In genomic region chr2:217263796-217264195, GRCh38 we compare ENCODE assay signal across 21 cellular contexts.
DNase-seq lines count a peak whose midpoint lies in the region; ATAC-seq and TF ChIP-seq lines count a peak whose summit lies in the region.
"Had no signal": no experiment of that assay in that cellular context is flagged by ENCODE, and none has a peak within 500 bp of the region (broad histone marks: within the 10 kb centered on the region; RNA-seq: fewer than 3 reads in every experiment).

No MANE protein-coding gene starts in this region.

- no peak overlapping the region for H3K4me3 Mint-ChIP-seq in nephron
- H3K4me3 Mint-ChIP-seq in stimulated activated memory B cell treated with anti-CD40 and anti-IgM and Interleukin-4, amounts not matched to agents 10 μg/mL and 1 μg/mL and 100 μg/mL, for 72 hours = no peak overlapping the region
- H3K4me3 Mint-ChIP-seq: H9 had no signal

- POLR2A ChIA-PET in HEK293T (lab: Yijun Ruan, JAX) = no interaction called here

- TF ChIP-seq EP300 in upper lobe of left lung (IDR thresholded peaks at IDR 0.05) = no peak

- peaks cover 13% of the 10 kb centered on the region for H3K36me3 Mint-ChIP-seq in nephron (ENCODE audit: low read depth)
- no peaks in the 10 kb centered on the region for H3K36me3 Mint-ChIP-seq in stimulated activated memory B cell treated with anti-CD40 and anti-IgM and Interleukin-4, amounts not matched to agents 10 μg/mL and 1 μg/mL and 100 μg/mL, for 72 hours

- WGBS in upper lobe of left lung, 2 donors = 46 to 53% methylated on average over 2 of the region's 2 CpGs

- no peaks in the 10 kb centered on the region for H3K4me1 ChIP-seq in upper lobe of left lung
- H3K4me1 ChIP-seq: BE2C had no signal

- DNase-seq in DMS79 treated with DMSO at 0.1 percent for 48 hours (lab: John Stamatoyannopoulos, UW) = peak; percentile 90
- no peak for DNase-seq in HEK293T (ENCODE audit: extremely low spot score)
- peak; percentile 55 for DNase-seq in cerebellar cortex (ENCODE audit: low spot score)
- DNase-seq in upper lobe of left lung = no peak
- no peak for DNase-seq in activated gamma-delta T cell (lab: John Stamatoyannopoulos, UW)
- DNase-seq: BE2C; GM23248; H9; NCI-H1105; NCI-H1694 treated with DMSO at 0.1 percent for 48 hours; NCI-H2107; NCI-H510A treated with DMSO at 0.1 percent for 48 hours; NCI-H774; NK-92 treated with Interleukin-12 subunit alpha and Interleukin-12 subunit beta, amount 100 ng/mL, for 24 hours had no signal

- H3K9me3 ChIP-seq in upper lobe of left lung = no peaks in the 10 kb centered on the region
- H3K9me3 ChIP-seq: BE2C had no signal

- TF ChIP-seq CTCF in nephron (IDR thresholded peaks at IDR 0.05; ENCODE audit: unreplicated experiment in 3 of 3) (no peak), upper lobe of left lung (IDR thresholded peaks at IDR 0.05) (no peak)

- H3K36me3 ChIP-seq in upper lobe of left lung = no peaks in the 10 kb centered on the region
- H3K36me3 ChIP-seq: BE2C had no signal

- no peak for ATAC-seq in upper lobe of left lung (ENCODE audit: low FRiP score in 2 of 2)
- ATAC-seq in stimulated activated memory B cell treated with anti-CD40 and anti-IgM and Interleukin-4, amounts not matched to agents 10 μg/mL and 1 μg/mL and 100 μg/mL, for 72 hours = no peak
- no peak for ATAC-seq in GM21529 (IDR thresholded peaks at IDR 0.05; ENCODE audit: unreplicated experiment)
- ATAC-seq: GM12878, Panc1 had no signal

- peaks cover 20% of the 10 kb centered on the region for H3K9me3 Mint-ChIP-seq in nephron
- H3K9me3 Mint-ChIP-seq in stimulated activated memory B cell treated with anti-CD40 and anti-IgM and Interleukin-4, amounts not matched to agents 10 μg/mL and 1 μg/mL and 100 μg/mL, for 72 hours = peaks cover 4% of the 10 kb centered on the region

- H3K27ac Mint-ChIP-seq in nephron = peak overlapping the region; percentile 70 to 81 (median 71)
- no peak overlapping the region for H3K27ac Mint-ChIP-seq in stimulated activated memory B cell treated with anti-CD40 and anti-IgM and Interleukin-4, amounts not matched to agents 10 μg/mL and 1 μg/mL and 100 μg/mL, for 72 hours
- H3K27ac Mint-ChIP-seq: H9 had no signal

- H3K4me1 Mint-ChIP-seq in nephron = peaks cover 50% of the 10 kb centered on the region
- H3K4me1 Mint-ChIP-seq in stimulated activated memory B cell treated with anti-CD40 and anti-IgM and Interleukin-4, amounts not matched to agents 10 μg/mL and 1 μg/mL and 100 μg/mL, for 72 hours = no peaks in the 10 kb centered on the region
- H3K4me1 Mint-ChIP-seq: H9 had no signal

- H3K27ac ChIP-seq in upper lobe of left lung = no peak overlapping the region
- H3K27ac ChIP-seq: GM23248, KMS-11, SJSA1 had no signal

- no peak overlapping the region for H3K4me3 ChIP-seq in upper lobe of left lung
- H3K4me3 ChIP-seq: GM12878, GM23248, SJSA1 had no signal

- no peak for TF ChIP-seq POLR2A in upper lobe of left lung (IDR thresholded peaks at IDR 0.05)

- CTCF ChIA-PET in HEK293T (lab: Yijun Ruan, JAX) = no interaction called here

- no peaks in the 10 kb centered on the region for H3K27me3 ChIP-seq in upper lobe of left lung
- H3K27me3 ChIP-seq: BE2C, SJSA1 had no signal

- no peaks in the 10 kb centered on the region for H3K27me3 Mint-ChIP-seq in nephron (ENCODE audit: low read depth)
- peaks cover 26% of the 10 kb centered on the region for H3K27me3 Mint-ChIP-seq in stimulated activated memory B cell treated with anti-CD40 and anti-IgM and Interleukin-4, amounts not matched to agents 10 μg/mL and 1 μg/mL and 100 μg/mL, for 72 hours

TF ChIP-seq in HEK293T, 16 proteins besides CTCF, POLR2A, EP300 and RAD21:
- TF ChIP-seq, protein P1, sequence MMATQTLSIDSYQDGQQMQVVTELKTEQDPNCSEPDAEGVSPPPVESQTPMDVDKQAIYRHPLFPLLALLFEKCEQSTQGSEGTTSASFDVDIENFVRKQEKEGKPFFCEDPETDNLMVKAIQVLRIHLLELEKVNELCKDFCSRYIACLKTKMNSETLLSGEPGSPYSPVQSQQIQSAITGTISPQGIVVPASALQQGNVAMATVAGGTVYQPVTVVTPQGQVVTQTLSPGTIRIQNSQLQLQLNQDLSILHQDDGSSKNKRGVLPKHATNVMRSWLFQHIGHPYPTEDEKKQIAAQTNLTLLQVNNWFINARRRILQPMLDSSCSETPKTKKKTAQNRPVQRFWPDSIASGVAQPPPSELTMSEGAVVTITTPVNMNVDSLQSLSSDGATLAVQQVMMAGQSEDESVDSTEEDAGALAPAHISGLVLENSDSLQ (IDR thresholded peaks at IDR 0.05) = peak; percentile 69
- TF ChIP-seq LEF1 (IDR thresholded peaks at IDR 0.05; ENCODE audit: borderline replicate concordance) = no peak

Comparison
In these comparisons a context has a peak if more than half of its experiments do, and no peak if none do; other contexts are left out.
1. DNase-seq: peak in DMS79 treated with DMSO at 0.1 percent for 48 hours (single experiment) and cerebellar cortex (single experiment); none in HEK293T (single experiment), upper lobe of left lung (0 of 2) and activated gamma-delta T cell (single experiment).